Comparison of ENCODE assay signal across 13 cellular contexts in the genomic region with DNA sequence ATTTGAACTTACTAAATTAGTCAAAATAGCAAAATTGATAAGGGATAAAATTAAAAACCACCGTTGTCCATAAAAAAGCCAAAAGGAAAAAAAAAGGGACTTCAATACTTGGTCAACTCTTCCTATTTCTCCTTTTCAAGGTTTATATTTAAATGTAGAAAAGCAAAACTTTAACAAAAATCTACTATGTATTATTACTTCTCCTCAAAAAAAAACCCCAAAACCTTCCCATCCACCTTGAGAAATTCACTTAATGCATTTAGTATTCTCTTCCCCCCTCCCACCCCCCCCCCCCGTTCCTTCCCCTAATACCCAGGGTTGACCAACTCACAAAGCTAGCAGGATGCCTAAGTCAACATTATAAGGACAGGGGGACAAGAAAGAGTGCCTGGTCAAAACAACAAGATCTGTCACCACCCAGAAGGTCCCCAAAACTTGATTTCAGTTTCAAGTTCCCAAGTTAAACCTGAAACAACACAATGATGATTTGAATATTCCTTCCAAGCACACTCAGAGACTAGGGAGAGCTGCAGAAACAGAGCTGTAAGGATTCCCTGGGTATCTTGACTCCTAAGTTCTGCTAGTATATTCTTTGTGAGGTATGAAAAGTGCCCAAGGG. TPM values are rescaled to one million over a fixed set of nuclear protein-coding genes. Genes with fewer than 3 reads are reported as not detected.
DNase-seq lines count a peak whose midpoint lies in the region; ATAC-seq and TF ChIP-seq lines count a peak whose summit lies in the region.
"Had no signal": no experiment of that assay in that cellular context is flagged by ENCODE, and none has a peak within 500 bp of the region (broad histone marks: within the 10 kb centered on the region; RNA-seq: fewer than 3 reads in every experiment).

No MANE protein-coding gene starts in this region.

- H3K4me3 Mint-ChIP-seq in activated T-helper 2 cell treated with anti-CD3 and anti-CD28 coated beads, Interferon-gamma antibody, Interleukin-2, Interleukin-4, amounts not matched to agents 10 μg/mL and 5 μg/mL and 100 μg/mL, durations not matched to agents 14 hours and 24 hours and 36 hours (ENCODE audit: low read depth) = no peak overlapping the region
- no peak overlapping the region for H3K4me3 Mint-ChIP-seq in activated CD4-positive, alpha-beta memory T cell treated with anti-CD3 and anti-CD28 coated beads for 36 hours
- H3K4me3 Mint-ChIP-seq: activated naive CD8-positive, alpha-beta T cell treated with anti-CD3 and anti-CD28 coated beads, Interleukin-2, amount 50 U/mL, for 24 hours; stimulated activated effector memory CD8-positive, alpha-beta T cell treated with anti-CD3 and anti-CD28 coated beads, Interleukin-12 subunit alpha, Interleukin-12 subunit beta, amount 100 ng/mL, for 72 hours had no signal

- no peak overlapping the region for H3K23ac ChIP-seq in neuronal stem cell (ENCODE audit: low read depth, low read length, poor library complexity)

- H3K4me1 Mint-ChIP-seq in activated T-helper 2 cell treated with anti-CD3 and anti-CD28 coated beads, Interferon-gamma antibody, Interleukin-2, Interleukin-4, amounts not matched to agents 10 μg/mL and 5 μg/mL and 100 μg/mL, durations not matched to agents 14 hours and 24 hours and 36 hours (ENCODE audit: low read depth) = peaks cover 32% of the 10 kb centered on the region
- peaks cover 30% of the 10 kb centered on the region for H3K4me1 Mint-ChIP-seq in activated CD4-positive, alpha-beta memory T cell treated with anti-CD3 and anti-CD28 coated beads for 36 hours (ENCODE audit: low read depth)

- no peaks in the 10 kb centered on the region for H3K9me3 Mint-ChIP-seq in activated T-helper 2 cell treated with anti-CD3 and anti-CD28 coated beads, Interferon-gamma antibody, Interleukin-2, Interleukin-4, amounts not matched to agents 10 μg/mL and 5 μg/mL and 100 μg/mL, durations not matched to agents 14 hours and 24 hours and 36 hours
- no peaks in the 10 kb centered on the region for H3K9me3 Mint-ChIP-seq in activated CD4-positive, alpha-beta memory T cell treated with anti-CD3 and anti-CD28 coated beads for 36 hours
- H3K9me3 Mint-ChIP-seq: activated naive CD8-positive, alpha-beta T cell treated with anti-CD3 and anti-CD28 coated beads, Interleukin-2, amount 50 U/mL, for 24 hours; stimulated activated effector memory CD8-positive, alpha-beta T cell treated with anti-CD3 and anti-CD28 coated beads, Interleukin-12 subunit alpha, Interleukin-12 subunit beta, amount 100 ng/mL, for 72 hours had no signal

- no peak overlapping the region for H2BK12ac ChIP-seq in neuronal stem cell (ENCODE audit: low read length)

- H3K79me1 ChIP-seq in neuronal stem cell (ENCODE audit: low read depth, low read length) = no peaks in the 10 kb centered on the region

- H2BK15ac ChIP-seq in neuronal stem cell (ENCODE audit: low read length) = no peak overlapping the region

- intact Hi-C loops in activated T-helper 2 cell treated with anti-CD3 and anti-CD28 coated beads, Interferon-gamma antibody, Interleukin-2, Interleukin-4, amounts not matched to agents 10 μg/mL and 5 μg/mL and 100 μg/mL, durations not matched to agents 14 hours and 24 hours and 36 hours (cut with micrococcal nuclease) = no loop called here
- intact Hi-C loops in activated CD4-positive, alpha-beta memory T cell treated with anti-CD3 and anti-CD28 coated beads for 36 hours (cut with micrococcal nuclease) = no loop called here

- peak overlapping the region; percentile 19 for H3K27ac Mint-ChIP-seq in activated T-helper 2 cell treated with anti-CD3 and anti-CD28 coated beads, Interferon-gamma antibody, Interleukin-2, Interleukin-4, amounts not matched to agents 10 μg/mL and 5 μg/mL and 100 μg/mL, durations not matched to agents 14 hours and 24 hours and 36 hours
- no peak overlapping the region for H3K27ac Mint-ChIP-seq in activated CD4-positive, alpha-beta memory T cell treated with anti-CD3 and anti-CD28 coated beads for 36 hours
- H3K27ac Mint-ChIP-seq: activated naive CD8-positive, alpha-beta T cell treated with anti-CD3 and anti-CD28 coated beads, Interleukin-2, amount 50 U/mL, for 24 hours; stimulated activated effector memory CD8-positive, alpha-beta T cell treated with anti-CD3 and anti-CD28 coated beads, Interleukin-12 subunit alpha, Interleukin-12 subunit beta, amount 100 ng/mL, for 72 hours had no signal

- no peak overlapping the region for H2BK5ac ChIP-seq in neuronal stem cell (ENCODE audit: low read length)

- no peaks in the 10 kb centered on the region for H3K27me3 Mint-ChIP-seq in activated T-helper 2 cell treated with anti-CD3 and anti-CD28 coated beads, Interferon-gamma antibody, Interleukin-2, Interleukin-4, amounts not matched to agents 10 μg/mL and 5 μg/mL and 100 μg/mL, durations not matched to agents 14 hours and 24 hours and 36 hours (ENCODE audit: low read depth)
- no peaks in the 10 kb centered on the region for H3K27me3 Mint-ChIP-seq in activated CD4-positive, alpha-beta memory T cell treated with anti-CD3 and anti-CD28 coated beads for 36 hours
- H3K27me3 Mint-ChIP-seq: activated naive CD8-positive, alpha-beta T cell treated with anti-CD3 and anti-CD28 coated beads, Interleukin-2, amount 50 U/mL, for 24 hours had no signal

- H3K4me3 ChIP-seq in GM12865 (ENCODE audit: low read depth, low read length) (peak overlapping the region; percentile 8; the same call in 1 of the 2 replicates), neuronal stem cell (ENCODE audit: low read length in 2 of 2) (no peak overlapping the region)
- H3K4me3 ChIP-seq: psoas muscle had no signal

- no peak for TF ChIP-seq CTCF in GM12865 (IDR thresholded peaks at IDR 0.05; ENCODE audit: insufficient read depth, low read depth, low read length, missing control alignments)

- H4K91ac ChIP-seq in neuronal stem cell (ENCODE audit: low read depth, low read length, poor library complexity) = no peak overlapping the region

- H3K14ac ChIP-seq in neuronal stem cell (ENCODE audit: low read length) = no peak overlapping the region

- H3K27ac ChIP-seq in neuronal stem cell (replicated peaks; ENCODE audit: low read length) = no peak overlapping the region
- H3K27ac ChIP-seq: psoas muscle had no signal

- no CpG with 5 or more reads among the region's 2 CpGs for WGBS in neuronal stem cell (ENCODE audit: extremely low coverage in 2 of 2, insufficient read length in 2 of 2, insufficient replicate concordance in 1 of 2), 2 donors

- H3K18ac ChIP-seq in neuronal stem cell (ENCODE audit: low read length) = no peak overlapping the region

- no peaks in the 10 kb centered on the region for H3K36me3 ChIP-seq in neuronal stem cell (replicated peaks in 1 of 2; ENCODE audit: control insufficient read depth in 2 of 2, insufficient read depth in 2 of 2, low read length in 2 of 2)

- no peak overlapping the region for H2BK120ac ChIP-seq in neuronal stem cell (ENCODE audit: low read depth, low read length)

- ATAC-seq in GM19397 (IDR thresholded peaks at IDR 0.05; ENCODE audit: unreplicated experiment) (peak; percentile 49), HG02973 (IDR thresholded peaks at IDR 0.05; ENCODE audit: unreplicated experiment) (peak; percentile 59)
- ATAC-seq: activated naive CD8-positive, alpha-beta T cell treated with anti-CD3 and anti-CD28 coated beads, Interleukin-2, amount 50 U/mL, for 24 hours; psoas muscle; stimulated activated effector memory CD8-positive, alpha-beta T cell treated with anti-CD3 and anti-CD28 coated beads, Interleukin-12 subunit alpha, Interleukin-12 subunit beta, amount 100 ng/mL, for 72 hours had no signal

- H3K4me1 ChIP-seq in neuronal stem cell (ENCODE audit: control insufficient read depth in 2 of 2, insufficient read depth in 1 of 2, low read depth in 1 of 2, low read length in 2 of 2) = no peaks in the 10 kb centered on the region
- H3K4me1 ChIP-seq: psoas muscle had no signal

- H3K27me3 ChIP-seq in neuronal stem cell (ENCODE audit: control insufficient read depth in 3 of 3, insufficient read depth in 3 of 3, low read depth in 1 of 3, low read length in 3 of 3) = no peaks in the 10 kb centered on the region

- no peak overlapping the region for H2AFZ ChIP-seq in neuronal stem cell (ENCODE audit: low read length)

- no peaks in the 10 kb centered on the region for H3K9me3 ChIP-seq in neuronal stem cell (replicated peaks in 1 of 2; ENCODE audit: control insufficient read depth in 2 of 2, insufficient read depth in 1 of 2, low read depth in 1 of 2, low read length in 2 of 2)
- H3K9me3 ChIP-seq: psoas muscle had no signal

- H3K4ac ChIP-seq in neuronal stem cell (ENCODE audit: low read length) = no peak overlapping the region

- H3K36me3 Mint-ChIP-seq in activated T-helper 2 cell treated with anti-CD3 and anti-CD28 coated beads, Interferon-gamma antibody, Interleukin-2, Interleukin-4, amounts not matched to agents 10 μg/mL and 5 μg/mL and 100 μg/mL, durations not matched to agents 14 hours and 24 hours and 36 hours (ENCODE audit: low read depth) = peaks cover 1% of the 10 kb centered on the region
- H3K36me3 Mint-ChIP-seq in activated CD4-positive, alpha-beta memory T cell treated with anti-CD3 and anti-CD28 coated beads for 36 hours = peaks cover 2% of the 10 kb centered on the region
- H3K36me3 Mint-ChIP-seq: stimulated activated effector memory CD8-positive, alpha-beta T cell treated with anti-CD3 and anti-CD28 coated beads, Interleukin-12 subunit alpha, Interleukin-12 subunit beta, amount 100 ng/mL, for 72 hours had no signal

- CTCF ChIA-PET in activated CD4-positive, alpha-beta memory T cell treated with anti-CD3 and anti-CD28 coated beads for 36 hours (lab: Charles Lee) = no interaction called here

- DNase-seq in GM12865 (ENCODE audit: low read depth) = peak; percentile 73
- no peak for DNase-seq in activated T-helper 2 cell treated with anti-CD3 and anti-CD28 coated beads, Interferon-gamma antibody, Interleukin-2, Interleukin-4, amounts not matched to agents 10 μg/mL and 5 μg/mL and 100 μg/mL, durations not matched to agents 14 hours and 24 hours and 36 hours (ENCODE audit: low spot score)
- DNase-seq in NCI-H526 treated with DMSO at 0.1 percent for 48 hours (lab: John Stamatoyannopoulos, UW) = no peak
- no peak for DNase-seq in activated CD4-positive, alpha-beta memory T cell treated with anti-CD3 and anti-CD28 coated beads for 36 hours
- no peak for DNase-seq in neuronal stem cell (ENCODE audit: low spot score)
- no peak for DNase-seq in epidermal melanocyte (ENCODE audit: insufficient read length, low spot score)
- DNase-seq: activated naive CD8-positive, alpha-beta T cell treated with anti-CD3 and anti-CD28 coated beads, Interleukin-2, amount 50 U/mL, for 24 hours; NCI-H1092 treated with DMSO at 0.1 percent for 48 hours; psoas muscle; stimulated activated CD4-positive, alpha-beta T cell treated with anti-CD3 and anti-CD28 coated beads, Interleukin-1b, Interleukin-23, amount 100 ng/mL, for 48 hours had no signal

- no peak overlapping the region for H3K4me2 ChIP-seq in neuronal stem cell (ENCODE audit: insufficient read depth, low read length, poor library complexity, severe bottlenecking)

- no peak overlapping the region for H3K9ac ChIP-seq in neuronal stem cell (ENCODE audit: low read depth, low read length, poor library complexity)

- H4K8ac ChIP-seq in neuronal stem cell (ENCODE audit: low read depth, low read length) = no peak overlapping the region

- POLR2A ChIA-PET in activated CD4-positive, alpha-beta memory T cell treated with anti-CD3 and anti-CD28 coated beads for 36 hours (lab: Charles Lee) = no interaction called here

- no peak overlapping the region for H2AK5ac ChIP-seq in neuronal stem cell (ENCODE audit: low read depth, low read length)

RNA-seq across cellular contexts. Expression of a gene that starts 14.6 kb away (rescaled TPM):
- total RNA-seq in activated T-helper 2 cell treated with anti-CD3 and anti-CD28 coated beads, Interferon-gamma antibody, Interleukin-2, Interleukin-4, amounts not matched to agents 10 μg/mL and 5 μg/mL and 100 μg/mL, durations not matched to agents 14 hours and 24 hours and 36 hours = 35.7 and 36.9 TPM in 2 replicates
- 10 to 100 TPM; 34.7 to 36.4 TPM for total RNA-seq in activated CD4-positive, alpha-beta memory T cell treated with anti-CD3 and anti-CD28 coated beads for 36 hours
- polyA plus RNA-seq in neuronal stem cell (2013, experiment 1 of 2) = 11.6 TPM
- polyA plus RNA-seq in neuronal stem cell (2013, experiment 2 of 2) = 12.4 TPM
